Comparison of ENCODE assay signal across 1 cellular context in genomic region chr1:118186026-118186425, GRCh38.
TF ChIP-seq lines count a peak whose summit lies in the region.

No MANE protein-coding gene starts in this region.

TF ChIP-seq in H1, 55 proteins besides CTCF, POLR2A, EP300 and RAD21:
- TF ChIP-seq RFX5 (IDR thresholded peaks at IDR 0.05; ENCODE audit: borderline replicate concordance, low read depth, low read length) (no peak), YY1 (IDR thresholded peaks at IDR 0.05; ENCODE audit: low read depth, low read length) (no peak), GABPA (IDR thresholded peaks at IDR 0.05; ENCODE audit: borderline replicate concordance, insufficient read depth, low read length) (no peak), SRF (IDR thresholded peaks at IDR 0.05; ENCODE audit: low read depth, low read length) (no peak), ZNF274 (IDR thresholded peaks at IDR 0.05; ENCODE audit: borderline replicate concordance, extremely low read depth, low read length) (no peak), ATF2 (IDR thresholded peaks at IDR 0.05; ENCODE audit: low read length) (no peak), JUN (IDR thresholded peaks at IDR 0.05; ENCODE audit: low read depth, low read length) (no peak), TAF1 (IDR thresholded peaks at IDR 0.05; ENCODE audit: low read depth, low read length) (no peak), TCF12 (IDR thresholded peaks at IDR 0.05; ENCODE audit: low read depth, low read length) (no peak)
TF ChIP-seq in H1: peak in this region for 0.
